ENCODE assay signal across 33 cellular contexts in the genomic region with DNA sequence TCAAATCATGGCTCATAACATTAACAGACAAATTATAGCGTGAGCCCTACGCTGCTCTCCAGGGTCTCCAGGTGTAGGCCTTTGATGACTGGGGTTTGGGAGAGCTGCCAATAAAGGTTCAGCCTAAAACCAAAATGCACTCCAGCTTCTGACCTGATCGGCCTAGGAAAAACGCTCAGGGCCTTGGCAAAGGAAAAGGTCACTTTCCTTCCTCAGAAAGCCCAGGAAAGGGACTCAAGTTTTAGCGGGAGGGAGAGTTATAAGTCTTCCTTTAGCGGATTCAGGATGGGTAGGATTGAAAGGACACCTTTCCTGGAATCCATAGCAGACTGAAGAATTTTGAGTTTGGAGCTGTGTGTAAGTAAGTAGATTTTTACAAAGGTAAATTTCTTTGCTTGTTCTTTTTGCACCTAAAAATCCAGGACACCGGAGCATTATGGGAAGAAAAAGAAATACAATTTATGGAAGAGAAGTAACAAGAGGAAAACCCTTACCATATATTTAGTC. TPM values are rescaled to one million over a fixed set of nuclear protein-coding genes. Genes with fewer than 3 reads are reported as not detected.
DNase-seq lines count a peak whose midpoint lies in the region; ATAC-seq and TF ChIP-seq lines count a peak whose summit lies in the region.
"Had no signal": no experiment of that assay in that cellular context is flagged by ENCODE, and none has a peak within 500 bp of the region (broad histone marks: within the 10 kb centered on the region; RNA-seq: fewer than 3 reads in every experiment).

No MANE protein-coding gene starts in this region.

- no peaks in the 10 kb centered on the region for H3K36me3 ChIP-seq in PC-9 (ENCODE audit: low read depth)
- no peaks in the 10 kb centered on the region for H3K36me3 ChIP-seq in sigmoid colon
- H3K36me3 ChIP-seq: brain microvascular endothelial cell, esophagus muscularis mucosa, right atrium auricular region, spleen had no signal

- H3K27me3 ChIP-seq in PC-9 (ENCODE audit: insufficient read depth, low read depth) = peaks cover 79% of the 10 kb centered on the region
- peaks cover 18 to 100% (median 30%) of the 10 kb centered on the region in 3 donors for H3K27me3 ChIP-seq in sigmoid colon
- H3K27me3 ChIP-seq: testis had no signal

- H3K27ac ChIP-seq in PC-9 (no peak overlapping the region), sigmoid colon (no peak overlapping the region)
- H3K27ac ChIP-seq: brain microvascular endothelial cell, esophagus muscularis mucosa, right atrium auricular region, spleen, testis had no signal

- no peak for TF ChIP-seq CTCF in PC-9 (conservative IDR thresholded peaks at IDR 0.05)
- TF ChIP-seq CTCF in sigmoid colon (IDR thresholded peaks at IDR 0.05) = no peak

- TF ChIP-seq POLR2A in sigmoid colon (IDR thresholded peaks at IDR 0.05) = no peak

- H3K9me3 ChIP-seq in PC-9 (ENCODE audit: insufficient read depth, low read depth) (no peaks in the 10 kb centered on the region), sigmoid colon (no peaks in the 10 kb centered on the region)
- H3K9me3 ChIP-seq: esophagus muscularis mucosa, testis had no signal

- POLR2A ChIA-PET in PC-9 (lab: Charles Lee; ENCODE audit: unreplicated experiment) = no interaction called here

- peak; percentile 11 for DNase-seq in NCI-H2107 treated with DMSO at 0.1 percent for 48 hours (lab: John Stamatoyannopoulos, UW; ENCODE audit: unreplicated experiment)
- no peak for DNase-seq in NCI-H2107 (lab: John Stamatoyannopoulos, UW)
- DNase-seq in PC-9 = no peak
- DNase-seq in sigmoid colon = no peak
- DNase-seq in left colon = no peak
- no peak for DNase-seq in DMS53 (lab: John Stamatoyannopoulos, UW)
- DNase-seq: 8988T; activated CD4-positive, alpha-beta T cell treated with anti-CD3 and anti-CD28 coated beads for 4 hours; activated CD8-positive, alpha-beta T cell treated with anti-CD3 and anti-CD28 coated beads, Interleukin-2, amount 10 ng/mL, durations not matched to agents 7 days and 5 days; amygdala; brain microvascular endothelial cell; C1 segment of cervical spinal cord; COR-L47; GDM1; head of caudate nucleus; kidney; MV-4-11; NCI-H187 treated with DMSO at 0.1 percent for 48 hours; NCI-H526; SIG-M5; spleen; stimulated activated CD4-positive, alpha-beta T cell treated with anti-CD3 and anti-CD28 coated beads, Interleukin-2, amount 100 ng/mL, for 24 hours; stimulated activated naive CD8-positive, alpha-beta T cell treated with anti-CD3 and anti-CD28 coated beads, Interleukin-15, Interleukin-2, amounts not matched to agents 100 U/mL and 50 U/mL, for 24 hours; T-helper 9 cell had no signal

- no peak overlapping the region for H3K4me3 ChIP-seq in PC-9
- H3K4me3 ChIP-seq in sigmoid colon = peak overlapping the region in 3 of 4 donors; percentile 15 to 34 (median 28)
- H3K4me3 ChIP-seq: esophagus muscularis mucosa, right atrium auricular region, spleen had no signal

- 0 out of 2 replicates have a peak overlapping the region, but pooled peaks have one; percentile 0 for H3K4me2 ChIP-seq in PC-9

- H3K79me2 ChIP-seq in PC-9 (ENCODE audit: low read depth) = no peaks in the 10 kb centered on the region

- TF ChIP-seq EP300 in sigmoid colon (IDR thresholded peaks at IDR 0.05) = no peak

- H2AFZ ChIP-seq in PC-9 = no peak overlapping the region

- BruUV-seq in PC-9 (replicated peaks; lab: Mats Ljungman, UMichigan) = no TSS peak

- no peaks in the 10 kb centered on the region for H3K9me2 ChIP-seq in PC-9 (ENCODE audit: insufficient read depth)

- no peaks in the 10 kb centered on the region for H4K20me1 ChIP-seq in PC-9 (ENCODE audit: insufficient read depth)

- H3F3A ChIP-seq in PC-9 (ENCODE audit: insufficient read depth, low read depth) = no peaks in the 10 kb centered on the region

- intact Hi-C loops in PC-9 (cut with micrococcal nuclease; ENCODE audit: unreplicated experiment) (no loop called here), sigmoid colon (cut with DNase I) (loop anchor here (5.0 kb wide), 2 partner anchors 133 to 218 kb away; no protein-coding TSS in a partner anchor), left colon (cut with DNase I, micrococcal nuclease) (no loop called here)

- CTCF ChIA-PET in PC-9 (lab: Charles Lee) = no interaction called here

- no peak for ATAC-seq in left colon
- ATAC-seq: activated CD8-positive, alpha-beta T cell treated with anti-CD3 and anti-CD28 coated beads, Interleukin-2, amount 10 ng/mL, durations not matched to agents 7 days and 5 days; activated naive CD4-positive, alpha-beta T cell treated with anti-CD3 and anti-CD28 coated beads, Interleukin-2, amount 50 U/mL, for 72 hours; stimulated activated naive CD8-positive, alpha-beta T cell treated with anti-CD3 and anti-CD28 coated beads, Interleukin-15, Interleukin-2, amounts not matched to agents 100 U/mL and 50 U/mL, for 24 hours had no signal

- no peaks in the 10 kb centered on the region for H3K4me1 ChIP-seq in PC-9 (replicated peaks; ENCODE audit: insufficient read depth)
- peaks cover 0 to 12% (median 7%) of the 10 kb centered on the region in 4 donors for H3K4me1 ChIP-seq in sigmoid colon
- H3K4me1 ChIP-seq: testis had no signal

- WGBS in sigmoid colon, 2 donors = 33 to 41% methylated on average over 7 of the region's 7 CpGs

RNA-seq across cellular contexts. Expression of a gene that starts 8.8 kb away (rescaled TPM):
- total RNA-seq in PC-9 (2021) = not detected in 2 replicates
- 1 to 10 TPM; 1.2 to 4.6 (median 2.1) TPM for total RNA-seq in sigmoid colon
- under 1 TPM in 1 of 3 donors, not detected in 2; 0.07 TPM for polyA plus RNA-seq in sigmoid colon
- total RNA-seq in left colon = not detected
- total RNA-seq: activated CD8-positive, alpha-beta T cell treated with anti-CD3 and anti-CD28 coated beads, Interleukin-2, amount 10 ng/mL, durations not matched to agents 7 days and 5 days; activated naive CD4-positive, alpha-beta T cell treated with anti-CD3 and anti-CD28 coated beads, Interleukin-2, amount 50 U/mL, for 72 hours; dermis microvascular lymphatic vessel endothelial cell; kidney; liver; myocyte; right atrium auricular region; spleen; ureter had no signal
- polyA plus RNA-seq: liver, spleen had no signal

RNA-seq across cellular contexts. Expression of a gene that starts 17.5 kb away (rescaled TPM):
- total RNA-seq in PC-9 (2021) (not detected in 2 replicates), sigmoid colon (10 to 100 TPM; 18.7 to 48.9 (median 34.1) TPM), left colon (under 1 TPM; 0.14 to 0.15 TPM)
- 1 to 10 TPM in 2 of 3 donors, not detected in 1; 2.3 to 2.4 TPM for polyA plus RNA-seq in sigmoid colon
- total RNA-seq: activated CD8-positive, alpha-beta T cell treated with anti-CD3 and anti-CD28 coated beads, Interleukin-2, amount 10 ng/mL, durations not matched to agents 7 days and 5 days; activated naive CD4-positive, alpha-beta T cell treated with anti-CD3 and anti-CD28 coated beads, Interleukin-2, amount 50 U/mL, for 72 hours; cerebellum; dermis microvascular lymphatic vessel endothelial cell; esophagus muscularis mucosa; kidney; liver; myocyte; right atrium auricular region; spleen; ureter had no signal
- polyA plus RNA-seq: liver, spleen had no signal

RNA-seq across cellular contexts. Expression of a gene that starts 24.6 kb away (rescaled TPM):
- not detected in 2 replicates for total RNA-seq in PC-9 (2021)
- total RNA-seq in sigmoid colon = 1 to 10 TPM in 3 of 4 donors, not detected in 1; 1.3 to 1.8 (median 1.7) TPM
- polyA plus RNA-seq in sigmoid colon = under 1 TPM in 1 of 3 donors, not detected in 2; 0.15 TPM
- not detected for total RNA-seq in left colon
- total RNA-seq: activated CD8-positive, alpha-beta T cell treated with anti-CD3 and anti-CD28 coated beads, Interleukin-2, amount 10 ng/mL, durations not matched to agents 7 days and 5 days; activated naive CD4-positive, alpha-beta T cell treated with anti-CD3 and anti-CD28 coated beads, Interleukin-2, amount 50 U/mL, for 72 hours; cerebellum; dermis microvascular lymphatic vessel endothelial cell; esophagus muscularis mucosa; kidney; liver; myocyte; right atrium auricular region; spleen; testis; ureter had no signal
- polyA plus RNA-seq: liver, spleen had no signal

RNA-seq across cellular contexts. Expression of a gene that starts 32.1 kb away (rescaled TPM):
- not detected in 2 replicates for total RNA-seq in PC-9 (2021)
- total RNA-seq in sigmoid colon = 10 to 100 TPM; 18.3 to 39.3 (median 24.9) TPM
- polyA plus RNA-seq in sigmoid colon = 1 to 10 TPM in 2 of 3 donors, under 1 TPM in 1; 0.69 to 3.6 (median 2.1) TPM
- total RNA-seq in left colon = 1 to 10 TPM in 1 of 2 donors, under 1 TPM in 1; 0.37 to 4.2 TPM
- total RNA-seq: activated CD8-positive, alpha-beta T cell treated with anti-CD3 and anti-CD28 coated beads, Interleukin-2, amount 10 ng/mL, durations not matched to agents 7 days and 5 days; activated naive CD4-positive, alpha-beta T cell treated with anti-CD3 and anti-CD28 coated beads, Interleukin-2, amount 50 U/mL, for 72 hours; cerebellum; dermis microvascular lymphatic vessel endothelial cell; esophagus muscularis mucosa; liver; myocyte; right atrium auricular region; spleen had no signal
- polyA plus RNA-seq: liver, spleen had no signal

RNA-seq across cellular contexts. Expression of a gene that starts 41.6 kb away (rescaled TPM):
- total RNA-seq in PC-9 (2021) (not detected in 2 replicates), sigmoid colon (10 to 100 TPM; 10.7 to 46.0 (median 17.9) TPM), left colon (10 to 100 TPM in 1 of 2 donors, 1 to 10 TPM in 1; 1.0 to 14.8 TPM)
- polyA plus RNA-seq in sigmoid colon = 1 to 10 TPM in 2 of 3 donors, under 1 TPM in 1; 0.23 to 2.4 (median 1.5) TPM
- total RNA-seq: activated CD8-positive, alpha-beta T cell treated with anti-CD3 and anti-CD28 coated beads, Interleukin-2, amount 10 ng/mL, durations not matched to agents 7 days and 5 days; activated naive CD4-positive, alpha-beta T cell treated with anti-CD3 and anti-CD28 coated beads, Interleukin-2, amount 50 U/mL, for 72 hours; cerebellum; liver; myocyte; right atrium auricular region; spleen had no signal
- polyA plus RNA-seq: liver had no signal

Comparison
In these comparisons a context has a peak if more than half of its experiments do, and no peak if none do; other contexts are left out.
1. RNA of a gene that starts 17.5 kb away (total RNA-seq): 18.7 to 48.9 TPM in sigmoid colon; 0.14 to 0.15 TPM in left colon and not detected in PC-9; every median in the first group is over 10 times any median in the second.